18 cellular contexts compared by ENCODE assay signal in the genomic region with DNA sequence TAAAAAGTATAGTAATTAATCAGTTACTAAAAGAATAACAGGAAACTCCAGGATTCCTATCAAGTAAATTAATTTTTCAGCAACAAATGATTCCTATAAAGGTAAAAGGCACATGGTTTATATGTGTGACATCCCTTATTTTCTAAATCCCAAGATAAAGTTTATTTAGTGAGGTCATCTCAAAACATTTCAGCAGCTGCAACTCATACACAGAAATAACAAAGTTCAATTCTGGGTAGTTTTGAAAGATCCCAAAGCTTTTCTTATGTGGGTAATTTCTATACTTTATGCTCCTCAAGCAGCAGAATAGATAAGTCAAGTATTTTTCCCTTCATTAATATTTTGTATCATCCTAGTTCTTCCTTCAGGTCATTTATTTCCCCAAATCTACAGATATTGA.
DNase-seq lines count a peak whose midpoint lies in the region; ATAC-seq and TF ChIP-seq lines count a peak whose summit lies in the region.
"Had no signal": no experiment of that assay in that cellular context is flagged by ENCODE, and none has a peak within 500 bp of the region (broad histone marks: within the 10 kb centered on the region; RNA-seq: fewer than 3 reads in every experiment).

No MANE protein-coding gene starts in this region.

- DNase-seq in DMS53 (lab: John Stamatoyannopoulos, UW) (peak; percentile 35), DMS53 treated with DMSO at 0.1 percent for 48 hours (lab: John Stamatoyannopoulos, UW; ENCODE audit: unreplicated experiment) (no peak), adipocyte (ENCODE audit: low read depth) (peak; percentile 52), fibroblast of peridontal ligament (ENCODE audit: extremely low read depth) (peak; percentile 41), C1 segment of cervical spinal cord (lab: John Stamatoyannopoulos, UW) (no peak), ovary (no peak)
- DNase-seq: COR-L47, DMS 273 treated with DMSO at 0.1 percent for 48 hours, NCI-H1417 treated with DMSO at 0.1 percent for 48 hours, NCI-H1930, NCI-H345, NCI-H524 treated with DMSO at 0.1 percent for 48 hours, PC-3, SIG-M5 had no signal

- H3K4me1 ChIP-seq in adipocyte (ENCODE audit: control insufficient read depth, insufficient read depth, low read length) (no peaks in the 10 kb centered on the region), skeletal muscle satellite cell (ENCODE audit: control insufficient read depth, insufficient read depth, low read length) (peaks cover 10% of the 10 kb centered on the region), ovary (ENCODE audit: insufficient read depth) (peaks cover 3% of the 10 kb centered on the region)

- H3K36me3 ChIP-seq in adipocyte (ENCODE audit: control insufficient read depth, insufficient read depth, low read length, severe bottlenecking) (no peaks in the 10 kb centered on the region), skeletal muscle satellite cell (ENCODE audit: insufficient read depth, low read length) (peaks cover 2% of the 10 kb centered on the region), ovary (no peaks in the 10 kb centered on the region)

- no peak for TF ChIP-seq EP300 in ovary (IDR thresholded peaks at IDR 0.05)

- peak overlapping the region; percentile 5 for H3K4me2 ChIP-seq in skeletal muscle satellite cell (ENCODE audit: low read length)

- H3K4me3 ChIP-seq in adipocyte (ENCODE audit: low read length), result no peak overlapping the region
- H3K4me3 ChIP-seq in skeletal muscle satellite cell (ENCODE audit: low read length), result no peak overlapping the region
- no peak overlapping the region for H3K4me3 ChIP-seq in ovary

- ATAC-seq in GM19023 (IDR thresholded peaks at IDR 0.05; ENCODE audit: unreplicated experiment), result no peak
- ATAC-seq: PC-3 had no signal

- H3K27me3 ChIP-seq in adipocyte (replicated peaks; ENCODE audit: control insufficient read depth, insufficient read depth, low read length) (no peaks in the 10 kb centered on the region), skeletal muscle satellite cell (ENCODE audit: control insufficient read depth, insufficient read depth, low read length) (no peaks in the 10 kb centered on the region), ovary (no peaks in the 10 kb centered on the region)

- H3K9me3 ChIP-seq in adipocyte (ENCODE audit: control insufficient read depth, low read length), result no peaks in the 10 kb centered on the region
- H3K9me3 ChIP-seq in skeletal muscle satellite cell (replicated peaks; ENCODE audit: low read length), result no peaks in the 10 kb centered on the region
- H3K9me3 ChIP-seq in ovary, result no peaks in the 10 kb centered on the region

- no peak overlapping the region for H3K27ac ChIP-seq in ovary
- H3K27ac ChIP-seq: 22Rv1, RWPE1 had no signal

- H3K9ac ChIP-seq in adipocyte (ENCODE audit: low read length) (no peak overlapping the region), skeletal muscle satellite cell (ENCODE audit: low read depth, low read length) (no peak overlapping the region)

- no peak for TF ChIP-seq POLR2A in ovary (IDR thresholded peaks at IDR 0.05)

- intact Hi-C loops in ovary (cut with DNase I), result no loop called here

- no peak for TF ChIP-seq CTCF in ovary (IDR thresholded peaks at IDR 0.05)

Comparison
In these comparisons a context has a peak if more than half of its experiments do, and no peak if none do; other contexts are left out.
1. DNase-seq: peak in DMS53 (single experiment), adipocyte (single experiment) and fibroblast of peridontal ligament (single experiment); none in DMS53 treated with DMSO at 0.1 percent for 48 hours (single experiment), C1 segment of cervical spinal cord (0 of 14) and ovary (0 of 5).